ENCODE assay signal across 9 cellular contexts in the genomic region with DNA sequence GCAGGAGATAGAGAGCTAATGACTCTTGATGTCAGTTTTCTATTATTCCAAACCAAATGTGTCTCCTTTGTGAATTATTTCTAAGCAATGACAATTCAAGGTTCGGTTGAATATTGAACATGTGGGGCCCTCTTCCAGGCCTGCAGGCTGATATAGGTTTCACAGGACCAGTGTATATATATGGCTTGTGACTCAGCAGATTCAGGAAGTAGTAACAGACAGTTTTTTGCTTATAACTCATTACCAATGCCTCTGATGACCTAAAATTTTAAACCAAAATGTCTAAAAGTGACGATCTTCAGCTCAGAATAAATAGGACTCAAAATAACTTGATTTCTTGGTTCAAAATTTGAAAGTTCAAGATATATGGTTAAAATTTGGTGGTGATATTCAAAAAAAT. TPM values are rescaled to one million over a fixed set of nuclear protein-coding genes. Genes with fewer than 3 reads are reported as not detected.
"Had no signal": no experiment of that assay in that cellular context is flagged by ENCODE, and none has a peak within 500 bp of the region (broad histone marks: within the 10 kb centered on the region; RNA-seq: fewer than 3 reads in every experiment).

No MANE protein-coding gene starts in this region.

- H3K4me3 ChIP-seq: GM23248, HAP-1 had no signal

- H3K4me1 ChIP-seq: HAP-1 had no signal

- H3K9ac ChIP-seq: GM23248 had no signal

- DNase-seq: GM23248, GOT3, H7, HFFc6, KG1 had no signal

- H3K27ac ChIP-seq: GM23248, HL-60 had no signal

- H3K36me3 ChIP-seq: HAP-1 had no signal

- ATAC-seq: HCT116 had no signal

- H2AFZ ChIP-seq: GM23248 had no signal

- H3K9me3 ChIP-seq: HAP-1 had no signal

RNA-seq across cellular contexts. Expression of a gene that starts 33.6 kb away (rescaled TPM):
- total RNA-seq: HFFc6 had no signal
- polyA plus RNA-seq: GM23248, IgD-negative memory B cell had no signal
